1 cellular context compared by ENCODE assay signal in the genomic region with DNA sequence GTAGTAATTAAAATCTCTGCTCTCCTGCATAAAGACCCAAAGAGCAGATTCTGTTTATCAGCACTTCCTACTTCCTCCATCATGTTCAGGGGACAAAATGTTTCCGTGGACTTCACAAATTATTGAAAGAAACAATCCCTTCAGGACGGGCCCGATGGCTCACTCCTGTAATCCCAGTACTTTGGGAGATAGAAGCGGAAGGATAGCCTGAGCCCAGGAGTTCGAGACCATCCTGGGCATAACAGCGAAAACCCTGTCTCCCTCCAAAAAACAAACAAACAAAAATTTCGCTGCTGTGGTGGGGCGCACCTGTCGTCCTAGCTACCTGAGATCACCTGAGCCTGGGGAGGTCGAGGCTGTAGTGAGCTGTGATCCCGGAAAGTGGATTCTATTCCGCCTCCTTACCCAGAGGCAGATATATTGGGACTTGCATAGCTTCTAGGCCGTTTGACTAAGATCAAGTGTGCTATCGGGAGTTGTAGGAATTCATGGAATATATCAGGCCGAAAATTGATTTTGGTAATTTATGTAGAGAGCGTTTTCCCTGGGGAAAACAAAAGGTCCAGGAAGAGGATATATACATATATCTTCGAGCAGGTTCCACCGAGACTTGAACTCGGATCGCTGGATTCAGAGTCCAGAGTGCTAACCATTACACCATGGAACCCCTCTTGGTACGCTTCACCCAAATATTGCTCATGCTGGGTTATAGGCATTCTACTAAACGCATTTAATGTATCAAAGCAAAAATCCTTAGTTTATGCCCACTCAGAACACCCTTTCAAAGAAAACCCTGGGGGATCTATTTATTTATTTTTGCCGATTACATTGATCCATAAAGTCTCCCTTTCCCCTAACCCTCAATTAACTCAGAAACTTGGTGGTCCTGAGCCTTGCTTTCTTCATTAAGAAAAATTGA.
TF ChIP-seq lines count a peak whose summit lies in the region.

No MANE protein-coding gene starts in this region.

TF ChIP-seq in HepG2, 621 proteins besides CTCF, POLR2A, EP300 and RAD21 (continued from another document and continues in another):
- no peak for TF ChIP-seq PAWR (CRISPR knock-in tag; IDR thresholded peaks at IDR 0.05; ENCODE audit: borderline replicate concordance)
- TF ChIP-seq MED1 (CRISPR knock-in tag; IDR thresholded peaks at IDR 0.05): peak; percentile 37; the same call in 1 of the 2 replicates
- TF ChIP-seq ZNF264 (CRISPR knock-in tag; IDR thresholded peaks at IDR 0.05): 0 out of 2 replicates have a peak, but pooled peaks have one; percentile 46
- no peak for TF ChIP-seq FOXP1 (IDR thresholded peaks at IDR 0.05)
- no peak for TF ChIP-seq FOXP1 (CRISPR knock-in tag; IDR thresholded peaks at IDR 0.05)
- TF ChIP-seq ZNF792 (CRISPR knock-in tag; IDR thresholded peaks at IDR 0.05): 0 out of 2 replicates have a peak, but pooled peaks have one; percentile 38
- TF ChIP-seq MIER3 (CRISPR knock-in tag; IDR thresholded peaks at IDR 0.05; ENCODE audit: borderline replicate concordance): peak; percentile 34; the same call in 1 of the 2 replicates
- no peak for TF ChIP-seq KDM4B (CRISPR knock-in tag; IDR thresholded peaks at IDR 0.05)
- no peak for TF ChIP-seq YEATS2 (CRISPR knock-in tag; IDR thresholded peaks at IDR 0.05; ENCODE audit: borderline replicate concordance)
- no peak for TF ChIP-seq ZKSCAN8 (CRISPR knock-in tag; IDR thresholded peaks at IDR 0.05; ENCODE audit: borderline replicate concordance)
- no peak for TF ChIP-seq ZSCAN9 (CRISPR knock-in tag; IDR thresholded peaks at IDR 0.05; ENCODE audit: borderline replicate concordance)
- TF ChIP-seq, protein P1, sequence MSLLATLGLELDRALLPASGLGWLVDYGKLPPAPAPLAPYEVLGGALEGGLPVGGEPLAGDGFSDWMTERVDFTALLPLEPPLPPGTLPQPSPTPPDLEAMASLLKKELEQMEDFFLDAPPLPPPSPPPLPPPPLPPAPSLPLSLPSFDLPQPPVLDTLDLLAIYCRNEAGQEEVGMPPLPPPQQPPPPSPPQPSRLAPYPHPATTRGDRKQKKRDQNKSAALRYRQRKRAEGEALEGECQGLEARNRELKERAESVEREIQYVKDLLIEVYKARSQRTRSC (CRISPR knock-in tag; IDR thresholded peaks at IDR 0.05; ENCODE audit: low read depth): no peak
- TF ChIP-seq, protein P2, sequence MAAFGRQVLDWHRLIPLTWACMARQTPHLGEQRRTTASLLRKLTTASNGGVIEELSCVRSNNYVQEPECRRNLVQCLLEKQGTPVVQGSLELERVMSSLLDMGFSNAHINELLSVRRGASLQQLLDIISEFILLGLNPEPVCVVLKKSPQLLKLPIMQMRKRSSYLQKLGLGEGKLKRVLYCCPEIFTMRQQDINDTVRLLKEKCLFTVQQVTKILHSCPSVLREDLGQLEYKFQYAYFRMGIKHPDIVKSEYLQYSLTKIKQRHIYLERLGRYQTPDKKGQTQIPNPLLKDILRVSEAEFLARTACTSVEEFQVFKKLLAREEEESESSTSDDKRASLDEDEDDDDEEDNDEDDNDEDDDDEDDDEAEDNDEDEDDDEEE (CRISPR knock-in tag; IDR thresholded peaks at IDR 0.05): no peak
- TF ChIP-seq, protein P3, sequence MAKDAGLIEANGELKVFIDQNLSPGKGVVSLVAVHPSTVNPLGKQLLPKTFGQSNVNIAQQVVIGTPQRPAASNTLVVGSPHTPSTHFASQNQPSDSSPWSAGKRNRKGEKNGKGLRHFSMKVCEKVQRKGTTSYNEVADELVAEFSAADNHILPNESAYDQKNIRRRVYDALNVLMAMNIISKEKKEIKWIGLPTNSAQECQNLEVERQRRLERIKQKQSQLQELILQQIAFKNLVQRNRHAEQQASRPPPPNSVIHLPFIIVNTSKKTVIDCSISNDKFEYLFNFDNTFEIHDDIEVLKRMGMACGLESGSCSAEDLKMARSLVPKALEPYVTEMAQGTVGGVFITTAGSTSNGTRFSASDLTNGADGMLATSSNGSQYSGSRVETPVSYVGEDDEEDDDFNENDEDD (CRISPR knock-in tag; IDR thresholded peaks at IDR 0.05; ENCODE audit: borderline replicate concordance): no peak
- peak; percentile 48; the same call in 1 of the 2 replicates for TF ChIP-seq HNF4A (CRISPR knock-in tag; IDR thresholded peaks at IDR 0.05)
- TF ChIP-seq TCF7L2 (IDR thresholded peaks at IDR 0.05; ENCODE audit: low read depth, low read length): no peak
- TF ChIP-seq REPIN1 (CRISPR knock-in tag; IDR thresholded peaks at IDR 0.05; ENCODE audit: borderline replicate concordance, low read depth): peak; percentile 38; the same call in 1 of the 2 replicates
- TF ChIP-seq, protein P4, sequence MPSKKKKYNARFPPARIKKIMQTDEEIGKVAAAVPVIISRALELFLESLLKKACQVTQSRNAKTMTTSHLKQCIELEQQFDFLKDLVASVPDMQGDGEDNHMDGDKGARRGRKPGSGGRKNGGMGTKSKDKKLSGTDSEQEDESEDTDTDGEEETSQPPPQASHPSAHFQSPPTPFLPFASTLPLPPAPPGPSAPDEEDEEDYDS (CRISPR knock-in tag; IDR thresholded peaks at IDR 0.05): peak; percentile 71
- TF ChIP-seq ZNF605 (CRISPR knock-in tag; IDR thresholded peaks at IDR 0.05): no peak
- TF ChIP-seq ATF7-NPFF (CRISPR knock-in tag; IDR thresholded peaks at IDR 0.05; ENCODE audit: low read depth): 0 out of 2 replicates have a peak, but pooled peaks have one; percentile 36
- TF ChIP-seq RXRB (CRISPR knock-in tag; IDR thresholded peaks at IDR 0.05; ENCODE audit: borderline replicate concordance): 0 out of 2 replicates have a peak, but pooled peaks have one; percentile 7
- 0 out of 2 replicates have a peak, but pooled peaks have one; percentile 51 for TF ChIP-seq RFXAP (CRISPR knock-in tag; IDR thresholded peaks at IDR 0.05; ENCODE audit: borderline replicate concordance)
- no peak for TF ChIP-seq POLR2AphosphoS2 (IDR thresholded peaks at IDR 0.05; ENCODE audit: low read depth, low read length)
- no peak for TF ChIP-seq ZFP36L2 (CRISPR knock-in tag; IDR thresholded peaks at IDR 0.05)
- no peak for TF ChIP-seq ZSCAN21 (CRISPR knock-in tag; IDR thresholded peaks at IDR 0.05; ENCODE audit: borderline replicate concordance)
- TF ChIP-seq ZNF772 (CRISPR knock-in tag; IDR thresholded peaks at IDR 0.05): no peak
- no peak for TF ChIP-seq HMG20A (CRISPR knock-in tag; IDR thresholded peaks at IDR 0.05; ENCODE audit: borderline replicate concordance)
- TF ChIP-seq, protein P5, sequence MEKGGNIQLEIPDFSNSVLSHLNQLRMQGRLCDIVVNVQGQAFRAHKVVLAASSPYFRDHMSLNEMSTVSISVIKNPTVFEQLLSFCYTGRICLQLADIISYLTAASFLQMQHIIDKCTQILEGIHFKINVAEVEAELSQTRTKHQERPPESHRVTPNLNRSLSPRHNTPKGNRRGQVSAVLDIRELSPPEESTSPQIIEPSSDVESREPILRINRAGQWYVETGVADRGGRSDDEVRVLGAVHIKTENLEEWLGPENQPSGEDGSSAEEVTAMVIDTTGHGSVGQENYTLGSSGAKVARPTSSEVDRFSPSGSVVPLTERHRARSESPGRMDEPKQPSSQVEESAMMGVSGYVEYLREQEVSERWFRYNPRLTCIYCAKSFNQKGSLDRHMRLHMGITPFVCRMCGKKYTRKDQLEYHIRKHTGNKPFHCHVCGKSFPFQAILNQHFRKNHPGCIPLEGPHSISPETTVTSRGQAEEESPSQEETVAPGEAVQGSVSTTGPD (CRISPR knock-in tag; IDR thresholded peaks at IDR 0.05): no peak
- no peak for TF ChIP-seq ZSCAN12 (CRISPR knock-in tag; IDR thresholded peaks at IDR 0.05)
- no peak for TF ChIP-seq THAP11 (CRISPR knock-in tag; IDR thresholded peaks at IDR 0.05)
- TF ChIP-seq ZNF777 (CRISPR knock-in tag; IDR thresholded peaks at IDR 0.05): 0 out of 2 replicates have a peak, but pooled peaks have one; percentile 27
- no peak for TF ChIP-seq ONECUT2 (CRISPR knock-in tag; IDR thresholded peaks at IDR 0.05)
- TF ChIP-seq KAT8 (CRISPR knock-in tag; IDR thresholded peaks at IDR 0.05): no peak
- TF ChIP-seq ZFP62 (CRISPR knock-in tag; IDR thresholded peaks at IDR 0.05): no peak
- peak; percentile 67; the same call in 1 of the 2 replicates for TF ChIP-seq ZSCAN20 (CRISPR knock-in tag; IDR thresholded peaks at IDR 0.05; ENCODE audit: borderline replicate concordance)
- TF ChIP-seq BRD4 (CRISPR knock-in tag; IDR thresholded peaks at IDR 0.05): no peak
- no peak for TF ChIP-seq ZNF143 (CRISPR knock-in tag; IDR thresholded peaks at IDR 0.05)
- TF ChIP-seq NONO (IDR thresholded peaks at IDR 0.05): no peak
- TF ChIP-seq NONO (CRISPR knock-in tag; conservative IDR thresholded peaks at IDR 0.05): 0 out of 2 replicates have a peak, but pooled peaks have one; percentile 18
- TF ChIP-seq, protein P6, sequence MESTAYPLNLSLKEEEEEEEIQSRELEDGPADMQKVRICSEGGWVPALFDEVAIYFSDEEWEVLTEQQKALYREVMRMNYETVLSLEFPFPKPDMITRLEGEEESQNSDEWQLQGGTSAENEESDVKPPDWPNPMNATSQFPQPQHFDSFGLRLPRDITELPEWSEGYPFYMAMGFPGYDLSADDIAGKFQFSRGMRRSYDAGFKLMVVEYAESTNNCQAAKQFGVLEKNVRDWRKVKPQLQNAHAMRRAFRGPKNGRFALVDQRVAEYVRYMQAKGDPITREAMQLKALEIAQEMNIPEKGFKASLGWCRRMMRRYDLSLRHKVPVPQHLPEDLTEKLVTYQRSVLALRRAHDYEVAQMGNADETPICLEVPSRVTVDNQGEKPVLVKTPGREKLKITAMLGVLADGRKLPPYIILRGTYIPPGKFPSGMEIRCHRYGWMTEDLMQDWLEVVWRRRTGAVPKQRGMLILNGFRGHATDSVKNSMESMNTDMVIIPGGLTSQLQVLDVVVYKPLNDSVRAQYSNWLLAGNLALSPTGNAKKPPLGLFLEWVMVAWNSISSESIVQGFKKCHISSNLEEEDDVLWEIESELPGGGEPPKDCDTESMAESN (CRISPR knock-in tag; conservative IDR thresholded peaks at IDR 0.05): 0 out of 2 replicates have a peak, but pooled peaks have one; percentile 23
- TF ChIP-seq, protein P7, sequence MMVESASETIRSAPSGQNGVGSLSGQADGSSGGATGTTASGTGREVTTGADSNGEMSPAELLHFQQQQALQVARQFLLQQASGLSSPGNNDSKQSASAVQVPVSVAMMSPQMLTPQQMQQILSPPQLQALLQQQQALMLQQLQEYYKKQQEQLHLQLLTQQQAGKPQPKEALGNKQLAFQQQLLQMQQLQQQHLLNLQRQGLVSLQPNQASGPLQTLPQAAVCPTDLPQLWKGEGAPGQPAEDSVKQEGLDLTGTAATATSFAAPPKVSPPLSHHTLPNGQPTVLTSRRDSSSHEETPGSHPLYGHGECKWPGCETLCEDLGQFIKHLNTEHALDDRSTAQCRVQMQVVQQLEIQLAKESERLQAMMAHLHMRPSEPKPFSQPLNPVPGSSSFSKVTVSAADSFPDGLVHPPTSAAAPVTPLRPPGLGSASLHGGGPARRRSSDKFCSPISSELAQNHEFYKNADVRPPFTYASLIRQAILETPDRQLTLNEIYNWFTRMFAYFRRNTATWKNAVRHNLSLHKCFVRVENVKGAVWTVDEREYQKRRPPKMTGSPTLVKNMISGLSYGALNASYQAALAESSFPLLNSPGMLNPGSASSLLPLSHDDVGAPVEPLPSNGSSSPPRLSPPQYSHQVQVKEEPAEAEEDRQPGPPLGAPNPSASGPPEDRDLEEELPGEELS (CRISPR knock-in tag; IDR thresholded peaks at IDR 0.05): 0 out of 2 replicates have a peak, but pooled peaks have one; percentile 32
- TF ChIP-seq ZNF331 (CRISPR knock-in tag; IDR thresholded peaks at IDR 0.05): peak; percentile 29; the same call in 1 of the 2 replicates
- TF ChIP-seq ELF3 (CRISPR knock-in tag; IDR thresholded peaks at IDR 0.05): 0 out of 2 replicates have a peak, but pooled peaks have one; percentile 20
- TF ChIP-seq ZKSCAN1 (IDR thresholded peaks at IDR 0.05; ENCODE audit: low read length): no peak
- TF ChIP-seq SP5 (CRISPR knock-in tag; IDR thresholded peaks at IDR 0.05; ENCODE audit: borderline replicate concordance, low read depth): no peak
- TF ChIP-seq, protein P8, sequence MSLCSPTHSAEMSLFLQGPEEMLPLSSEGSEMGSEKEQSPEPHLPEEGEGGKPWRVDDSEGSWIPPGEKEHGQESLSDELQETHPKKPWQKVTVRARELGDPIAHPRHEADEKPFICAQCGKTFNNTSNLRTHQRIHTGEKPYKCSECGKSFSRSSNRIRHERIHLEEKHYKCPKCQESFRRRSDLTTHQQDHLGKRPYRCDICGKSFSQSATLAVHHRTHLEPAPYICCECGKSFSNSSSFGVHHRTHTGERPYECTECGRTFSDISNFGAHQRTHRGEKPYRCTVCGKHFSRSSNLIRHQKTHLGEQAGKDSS (CRISPR knock-in tag; IDR thresholded peaks at IDR 0.05; ENCODE audit: borderline replicate concordance, low read depth): no peak
- TF ChIP-seq GABPB1 (CRISPR knock-in tag; IDR thresholded peaks at IDR 0.05): no peak
- TF ChIP-seq, protein P9, sequence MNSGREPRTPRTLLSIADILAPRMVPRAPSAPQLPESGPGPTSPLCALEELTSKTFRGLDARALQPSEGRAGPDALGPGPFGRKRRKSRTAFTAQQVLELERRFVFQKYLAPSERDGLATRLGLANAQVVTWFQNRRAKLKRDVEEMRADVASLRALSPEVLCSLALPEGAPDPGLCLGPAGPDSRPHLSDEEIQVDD (CRISPR knock-in tag; IDR thresholded peaks at IDR 0.05; ENCODE audit: borderline replicate concordance): no peak
- TF ChIP-seq, protein P10, sequence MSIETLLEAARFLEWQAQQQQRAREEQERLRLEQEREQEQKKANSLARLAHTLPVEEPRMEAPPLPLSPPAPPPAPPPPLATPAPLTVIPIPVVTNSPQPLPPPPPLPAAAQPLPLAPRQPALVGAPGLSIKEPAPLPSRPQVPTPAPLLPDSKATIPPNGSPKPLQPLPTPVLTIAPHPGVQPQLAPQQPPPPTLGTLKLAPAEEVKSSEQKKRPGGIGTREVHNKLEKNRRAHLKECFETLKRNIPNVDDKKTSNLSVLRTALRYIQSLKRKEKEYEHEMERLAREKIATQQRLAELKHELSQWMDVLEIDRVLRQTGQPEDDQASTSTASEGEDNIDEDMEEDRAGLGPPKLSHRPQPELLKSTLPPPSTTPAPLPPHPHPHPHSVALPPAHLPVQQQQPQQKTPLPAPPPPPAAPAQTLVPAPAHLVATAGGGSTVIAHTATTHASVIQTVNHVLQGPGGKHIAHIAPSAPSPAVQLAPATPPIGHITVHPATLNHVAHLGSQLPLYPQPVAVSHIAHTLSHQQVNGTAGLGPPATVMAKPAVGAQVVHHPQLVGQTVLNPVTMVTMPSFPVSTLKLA (IDR thresholded peaks at IDR 0.05): no peak
- TF ChIP-seq ZNF558 (CRISPR knock-in tag; IDR thresholded peaks at IDR 0.05; ENCODE audit: borderline replicate concordance): no peak
- no peak for TF ChIP-seq NPAS2 (CRISPR knock-in tag; IDR thresholded peaks at IDR 0.05; ENCODE audit: borderline replicate concordance)
- TF ChIP-seq, protein P11, sequence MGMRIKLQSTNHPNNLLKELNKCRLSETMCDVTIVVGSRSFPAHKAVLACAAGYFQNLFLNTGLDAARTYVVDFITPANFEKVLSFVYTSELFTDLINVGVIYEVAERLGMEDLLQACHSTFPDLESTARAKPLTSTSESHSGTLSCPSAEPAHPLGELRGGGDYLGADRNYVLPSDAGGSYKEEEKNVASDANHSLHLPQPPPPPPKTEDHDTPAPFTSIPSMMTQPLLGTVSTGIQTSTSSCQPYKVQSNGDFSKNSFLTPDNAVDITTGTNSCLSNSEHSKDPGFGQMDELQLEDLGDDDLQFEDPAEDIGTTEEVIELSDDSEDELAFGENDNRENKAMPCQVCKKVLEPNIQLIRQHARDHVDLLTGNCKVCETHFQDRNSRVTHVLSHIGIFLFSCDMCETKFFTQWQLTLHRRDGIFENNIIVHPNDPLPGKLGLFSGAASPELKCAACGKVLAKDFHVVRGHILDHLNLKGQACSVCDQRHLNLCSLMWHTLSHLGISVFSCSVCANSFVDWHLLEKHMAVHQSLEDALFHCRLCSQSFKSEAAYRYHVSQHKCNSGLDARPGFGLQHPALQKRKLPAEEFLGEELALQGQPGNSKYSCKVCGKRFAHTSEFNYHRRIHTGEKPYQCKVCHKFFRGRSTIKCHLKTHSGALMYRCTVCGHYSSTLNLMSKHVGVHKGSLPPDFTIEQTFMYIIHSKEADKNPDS (CRISPR knock-in tag; IDR thresholded peaks at IDR 0.05): no peak
- no peak for TF ChIP-seq AHR (CRISPR knock-in tag; IDR thresholded peaks at IDR 0.05)
